ENCODE assay signal across 2 cellular contexts in the genomic region with DNA sequence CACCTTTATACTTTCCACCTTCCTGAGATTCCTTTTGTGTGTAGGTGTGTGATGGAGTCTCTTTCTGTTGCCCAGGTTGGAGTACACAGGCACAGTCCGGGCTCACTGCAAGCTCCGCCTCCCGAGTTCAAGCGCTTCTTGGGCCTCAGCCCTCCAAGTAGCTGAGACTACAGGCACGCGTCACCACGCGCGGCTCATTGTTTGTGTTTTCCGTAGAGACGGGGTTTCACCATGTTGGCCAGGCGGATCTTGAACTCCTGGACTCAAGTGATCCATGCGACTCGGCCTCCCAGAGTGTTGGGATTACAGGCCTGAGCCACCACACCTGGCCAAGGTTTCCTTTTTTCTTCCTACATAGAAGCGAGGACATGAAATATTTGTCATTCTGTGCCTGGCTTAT. TPM values are rescaled to one million over a fixed set of nuclear protein-coding genes. Genes with fewer than 3 reads are reported as not detected.
"Had no signal": no experiment of that assay in that cellular context is flagged by ENCODE, and none has a peak within 500 bp of the region (broad histone marks: within the 10 kb centered on the region; RNA-seq: fewer than 3 reads in every experiment).

No MANE protein-coding gene starts in this region.

RNA-seq across cellular contexts. Expression of a gene that starts 44.0 kb away (rescaled TPM):
- total RNA-seq: GM12878 had no signal

RNA-seq across cellular contexts. Expression of a gene that starts 47.2 kb away (rescaled TPM):
- total RNA-seq: G401, GM12878 had no signal
- polyA plus RNA-seq: GM12878 had no signal
